ENCODE assay signal across 18 cellular contexts in genomic region chr9:34896112-34896511, GRCh38.
DNase-seq lines count a peak whose midpoint lies in the region; ATAC-seq and TF ChIP-seq lines count a peak whose summit lies in the region.
"Had no signal": no experiment of that assay in that cellular context is flagged by ENCODE, and none has a peak within 500 bp of the region (broad histone marks: within the 10 kb centered on the region; RNA-seq: fewer than 3 reads in every experiment).

No MANE protein-coding gene starts in this region.

- H3K4me1 ChIP-seq in H9 (ENCODE audit: insufficient read depth, low read length) (no peaks in the 10 kb centered on the region), vagina (no peaks in the 10 kb centered on the region), psoas muscle (no peaks in the 10 kb centered on the region)

- peak; percentile 35 for TF ChIP-seq CTCF in C4-2B (conservative IDR thresholded peaks at IDR 0.05)
- peak; percentile 46; the same call in 2 of the 3 replicates for TF ChIP-seq CTCF in H9 (conservative IDR thresholded peaks at IDR 0.05)
- peak; percentile 2 for TF ChIP-seq CTCF in fibroblast of mammary gland (conservative IDR thresholded peaks at IDR 0.05; ENCODE audit: control insufficient read depth, insufficient read depth, low read depth, low read length)
- no peak for TF ChIP-seq CTCF in vagina (IDR thresholded peaks at IDR 0.05)
- no peak for TF ChIP-seq CTCF in psoas muscle (IDR thresholded peaks at IDR 0.05)

- intact Hi-C loops in vagina (cut with DNase I), result loop anchor here (5.0 kb wide), 1 partner anchor 196 kb away; no protein-coding TSS in a partner anchor
- intact Hi-C loops in psoas muscle (cut with DNase I), result loop anchor here in 1 of 2 donors (5.0 to 10.0 kb wide), 2 partner anchors 156 to 359 kb away; no protein-coding TSS in a partner anchor

- H3K9ac ChIP-seq in H9 (ENCODE audit: extremely low read depth, insufficient read length, low read length), result no peak overlapping the region

- ATAC-seq in psoas muscle, result no peak
- ATAC-seq: activated T-cell treated with anti-CD3 and anti-CD28 coated beads, Interleukin-2, amount 50 U/mL, for 4 hours; HepG2; stimulated activated memory B cell treated with anti-CD40 and anti-IgM and Interleukin-4, amounts not matched to agents 10 μg/mL and 1 μg/mL and 100 μg/mL, for 72 hours had no signal

- H3K4me2 ChIP-seq in H9 (ENCODE audit: insufficient read depth, insufficient read length, low read length), result no peak overlapping the region

- H2BK120ac ChIP-seq in H9 (ENCODE audit: low read depth, low read length, poor library complexity, severe bottlenecking), result no peak overlapping the region

- H2BK12ac ChIP-seq in H9 (ENCODE audit: insufficient read length, low read depth, low read length), result no peak overlapping the region

- no peak overlapping the region for H3K4me3 Mint-ChIP-seq in H9
- H3K4me3 Mint-ChIP-seq: activated CD4-positive, alpha-beta T cell treated with anti-CD3 and anti-CD28 coated beads, Interleukin-2, amount 10 ng/mL, durations not matched to agents 7 days and 5 days; activated T-cell treated with anti-CD3 and anti-CD28 coated beads, Interleukin-2, amount 50 U/mL, for 4 hours; central memory CD8-positive, alpha-beta T cell; stimulated activated memory B cell treated with anti-CD40 and anti-IgM and Interleukin-4, amounts not matched to agents 10 μg/mL and 1 μg/mL and 100 μg/mL, for 72 hours; T-helper 2 cell treated with Interferon-gamma antibody and Interleukin-4, amounts not matched to agents 5 μg/mL and 100 μg/mL, for 36 hours had no signal

- H3K4me3 ChIP-seq in fibroblast of mammary gland (ENCODE audit: control insufficient read depth, low read depth, low read length) (no peak overlapping the region), vagina (no peak overlapping the region), psoas muscle (no peak overlapping the region)
- H3K4me3 ChIP-seq: skin epidermis had no signal

- H3K27me3 Mint-ChIP-seq in H9 (ENCODE audit: low read depth), result peaks cover 61% of the 10 kb centered on the region

- no peaks in the 10 kb centered on the region for H3K79me1 ChIP-seq in H9 (ENCODE audit: insufficient read depth, low read depth, low read length, poor library complexity, severe bottlenecking)

- H4K91ac ChIP-seq in H9 (ENCODE audit: insufficient read length, low read depth, low read length), result no peak overlapping the region

- H2AFZ ChIP-seq in H9 (ENCODE audit: low read length), result no peak overlapping the region

- no peak for TF ChIP-seq POLR2A in vagina (IDR thresholded peaks at IDR 0.05)

- no peak overlapping the region for H2AK5ac ChIP-seq in H9 (ENCODE audit: insufficient read length, low read length)

- no peak overlapping the region for H3K23ac ChIP-seq in H9 (ENCODE audit: insufficient read length, low read depth, low read length)

- no peaks in the 10 kb centered on the region for H3K23me2 ChIP-seq in H9 (ENCODE audit: insufficient read length, low read depth, low read length, poor library complexity, severe bottlenecking)

- no peaks in the 10 kb centered on the region for H3K36me3 ChIP-seq in vagina
- no peaks in the 10 kb centered on the region for H3K36me3 ChIP-seq in psoas muscle (ENCODE audit: insufficient read depth in 1 of 2, low read depth in 1 of 2)

- no peak overlapping the region for H3K56ac ChIP-seq in H9 (ENCODE audit: insufficient read length, low read depth, low read length)

- no peaks in the 10 kb centered on the region for H4K20me1 ChIP-seq in H9 (ENCODE audit: control insufficient read depth, insufficient read depth, insufficient read length)

- H2BK20ac ChIP-seq in H9 (ENCODE audit: low read depth, low read length, poor library complexity, severe bottlenecking), result no peak overlapping the region

- H3T11ph ChIP-seq in H9 (ENCODE audit: low read length), result no peak overlapping the region

- H3K9me3 Mint-ChIP-seq in H9, result no peaks in the 10 kb centered on the region
- H3K9me3 Mint-ChIP-seq: activated CD4-positive, alpha-beta T cell treated with anti-CD3 and anti-CD28 coated beads, Interleukin-2, amount 10 ng/mL, durations not matched to agents 7 days and 5 days; activated T-cell treated with anti-CD3 and anti-CD28 coated beads, Interleukin-2, amount 50 U/mL, for 4 hours; central memory CD8-positive, alpha-beta T cell; stimulated activated memory B cell treated with anti-CD40 and anti-IgM and Interleukin-4, amounts not matched to agents 10 μg/mL and 1 μg/mL and 100 μg/mL, for 72 hours; T-helper 2 cell treated with Interferon-gamma antibody and Interleukin-4, amounts not matched to agents 5 μg/mL and 100 μg/mL, for 36 hours had no signal

- H2BK5ac ChIP-seq in H9 (ENCODE audit: insufficient read length, low read length), result no peak overlapping the region

- no peaks in the 10 kb centered on the region for H3K9me3 ChIP-seq in H9 (ENCODE audit: control insufficient read depth, low read depth, low read length)
- H3K9me3 ChIP-seq in vagina, result no peaks in the 10 kb centered on the region
- no peaks in the 10 kb centered on the region for H3K9me3 ChIP-seq in psoas muscle

- H3K27me3 ChIP-seq in H9 (ENCODE audit: insufficient read depth, low read length) (no peaks in the 10 kb centered on the region; the same call in 1 of the 2 replicates), vagina (no peaks in the 10 kb centered on the region), psoas muscle (ENCODE audit: insufficient read depth in 3 of 3, low read length in 2 of 3) (peaks cover 0 to 15% (median 0%) of the 10 kb centered on the region in 3 donors)

- no peaks in the 10 kb centered on the region for H3K79me2 ChIP-seq in H9 (ENCODE audit: insufficient read depth, low read length)

- H3K36me3 Mint-ChIP-seq in H9 (ENCODE audit: insufficient read depth in 1 of 3, low read depth in 3 of 3), result no peaks in the 10 kb centered on the region
- H3K36me3 Mint-ChIP-seq: stimulated activated memory B cell treated with anti-CD40 and anti-IgM and Interleukin-4, amounts not matched to agents 10 μg/mL and 1 μg/mL and 100 μg/mL, for 72 hours had no signal

- no peaks in the 10 kb centered on the region for H3K4me1 Mint-ChIP-seq in H9
- H3K4me1 Mint-ChIP-seq: activated CD4-positive, alpha-beta T cell treated with anti-CD3 and anti-CD28 coated beads, Interleukin-2, amount 10 ng/mL, durations not matched to agents 7 days and 5 days; central memory CD8-positive, alpha-beta T cell; stimulated activated memory B cell treated with anti-CD40 and anti-IgM and Interleukin-4, amounts not matched to agents 10 μg/mL and 1 μg/mL and 100 μg/mL, for 72 hours had no signal

- no peak overlapping the region for H3K18ac ChIP-seq in H9 (ENCODE audit: insufficient read length, low read depth, low read length)

- no peak overlapping the region for H4K5ac ChIP-seq in H9 (ENCODE audit: insufficient read length, low read depth, low read length)

- DNase-seq in H9 (no peak), RKO (ENCODE audit: low spot score) (peak; percentile 22), fibroblast of mammary gland (ENCODE audit: low read depth) (no peak), A172 (ENCODE audit: low spot score) (no peak), vagina (ENCODE audit: extremely low spot score in 2 of 2) (no peak), psoas muscle (no peak)
- DNase-seq: activated CD4-positive, alpha-beta T cell treated with anti-CD3 and anti-CD28 coated beads, Interleukin-2, amount 10 ng/mL, durations not matched to agents 7 days and 5 days; activated T-cell treated with anti-CD3 and anti-CD28 coated beads, Interleukin-2, amount 50 U/mL, for 4 hours; kidney; midbrain; NCI-H524 treated with DMSO at 0.1 percent for 48 hours; trophoblast cell had no signal

- H4K8ac ChIP-seq in H9 (replicated peaks; ENCODE audit: insufficient read length, low read depth, low read length), result no peak overlapping the region

- WGBS in H9 (ENCODE audit: extremely low coverage, insufficient read length, low lambda C conversion rate), result no CpG with 5 or more reads among the region's 2 CpGs
- 18 to 33% (median 21%) methylated on average over 2 of the region's 2 CpGs for WGBS in psoas muscle, 3 donors

- H3K27ac ChIP-seq in C4-2B (no peak overlapping the region), H9 (ENCODE audit: insufficient read length, low read depth, low read length) (no peak overlapping the region), vagina (no peak overlapping the region), psoas muscle (no peak overlapping the region)
- H3K27ac ChIP-seq: skin epidermis had no signal

- H2BK15ac ChIP-seq in H9 (ENCODE audit: low read depth, low read length), result no peak overlapping the region

- H3K27ac Mint-ChIP-seq in H9, result no peak overlapping the region
- H3K27ac Mint-ChIP-seq: activated CD4-positive, alpha-beta T cell treated with anti-CD3 and anti-CD28 coated beads, Interleukin-2, amount 10 ng/mL, durations not matched to agents 7 days and 5 days; stimulated activated memory B cell treated with anti-CD40 and anti-IgM and Interleukin-4, amounts not matched to agents 10 μg/mL and 1 μg/mL and 100 μg/mL, for 72 hours; T-helper 2 cell treated with Interferon-gamma antibody and Interleukin-4, amounts not matched to agents 5 μg/mL and 100 μg/mL, for 36 hours had no signal

- no peak overlapping the region for H3K14ac ChIP-seq in H9 (ENCODE audit: insufficient read depth, low read length)

- H3K4ac ChIP-seq in H9 (ENCODE audit: low read depth, low read length), result no peak overlapping the region

Comparison
In these comparisons a context has a peak if more than half of its experiments do, and no peak if none do; other contexts are left out.
1. CTCF ChIP-seq: peak in C4-2B (single experiment), H9 (single experiment) and fibroblast of mammary gland (single experiment); none in vagina (0 of 3) and psoas muscle (single experiment).